9 cellular contexts compared by ENCODE assay signal in genomic region chr15:78564743-78565096, GRCh38. TPM values are rescaled to one million over a fixed set of nuclear protein-coding genes. Genes with fewer than 3 reads are reported as not detected.
DNase-seq lines count a peak whose midpoint lies in the region; ATAC-seq, FAIRE-seq and TF ChIP-seq lines count a peak whose summit lies in the region.
"Had no signal": no experiment of that assay in that cellular context is flagged by ENCODE, and none has a peak within 500 bp of the region (broad histone marks: within the 10 kb centered on the region; RNA-seq: fewer than 3 reads in every experiment).

No MANE protein-coding gene starts in this region.

- H3K4me1 ChIP-seq in Caco-2, result no peaks in the 10 kb centered on the region
- H3K4me1 ChIP-seq in pancreas, result peaks cover 0 to 4% (median 0%) of the 10 kb centered on the region in 3 donors
- H3K4me1 ChIP-seq in small intestine (ENCODE audit: control insufficient read depth in 2 of 2, insufficient read depth in 1 of 2, low read depth in 1 of 2, low read length in 1 of 2), result no peaks in the 10 kb centered on the region

- POLR2A ChIA-PET in Caco-2 (lab: Charles Lee), result interaction anchor here (0.6 to 1.5 kb wide), 4 partner anchors 56 to 265 kb away, joined by 6 to 13 read pairs (median 9); partner anchors contain the start of gene SKIC8
- POLR2A ChIA-PET in activated CD4-positive, alpha-beta memory T cell treated with anti-CD3 and anti-CD28 coated beads, Interleukin-2, amount 10 ng/mL, durations not matched to agents 7 days and 5 days (lab: Charles Lee), result interaction anchor here (0.6 to 3.8 kb wide), 5 partner anchors 16 to 379 kb away, joined by 3 to 47 read pairs (median 3); partner anchors contain the start of genes CTSH, HYKK, IREB2 and PSMA4
- POLR2A ChIA-PET in naive thymus-derived CD8-positive, alpha-beta T cell (lab: Charles Lee), result interaction anchor here (2.2 kb wide), 1 partner anchor 25 kb away, joined by 7 read pairs; the partner anchor contains the start of gene PSMA4

- intact Hi-C loops in Caco-2 (cut with micrococcal nuclease; ENCODE audit: unreplicated experiment) (loop anchor here (1.0 kb wide), 1 partner anchor 23 kb away; no protein-coding TSS in a partner anchor), pancreas (cut with DNase I) (no loop called here)

- peak; percentile 7 for ATAC-seq in HG02571 (IDR thresholded peaks at IDR 0.05; ENCODE audit: unreplicated experiment)
- ATAC-seq in naive thymus-derived CD8-positive, alpha-beta T cell, result peak; percentile 22 to 24
- no peak for ATAC-seq in pancreas

- 59 to 67% methylated on average over 11 of the region's 11 CpGs for WGBS in pancreas, 2 donors
- 48 to 59% (median 57%) methylated on average over 11 of the region's 11 CpGs for WGBS in small intestine, 3 donors

- peaks cover 13% of the 10 kb centered on the region for H3K4me1 Mint-ChIP-seq in Caco-2 (ENCODE audit: low read depth, unreplicated experiment)
- peaks cover 27% of the 10 kb centered on the region for H3K4me1 Mint-ChIP-seq in activated CD4-positive, alpha-beta memory T cell treated with anti-CD3 and anti-CD28 coated beads, Interleukin-2, amount 10 ng/mL, durations not matched to agents 7 days and 5 days
- H3K4me1 Mint-ChIP-seq in naive thymus-derived CD8-positive, alpha-beta T cell, result peaks cover 15 to 22% (median 20%) of the 10 kb centered on the region in 4 donors

- H3K27ac ChIP-seq in pancreas, result peak overlapping the region in 2 of 4 donors; percentile 64 to 72
- H3K27ac ChIP-seq in small intestine (ENCODE audit: low read depth in 1 of 2, low read length in 1 of 2), result no peak overlapping the region

- CTCF ChIA-PET in Caco-2 (lab: Charles Lee), result interaction anchor here (0.6 to 1.3 kb wide), 5 partner anchors 24 to 372 kb away, joined by 3 to 5 read pairs (median 3); no protein-coding TSS in a partner anchor
- CTCF ChIA-PET in activated CD4-positive, alpha-beta memory T cell treated with anti-CD3 and anti-CD28 coated beads, Interleukin-2, amount 10 ng/mL, durations not matched to agents 7 days and 5 days (lab: Charles Lee), result interaction anchor here (0.7 to 1.5 kb wide), 4 partner anchors 12 to 176 kb away, joined by 4 read pairs; no protein-coding TSS in a partner anchor

- TF ChIP-seq CTCF in Caco-2 (IDR thresholded peaks at IDR 0.05; ENCODE audit: insufficient read depth in 1 of 2, low read depth in 1 of 2, low read length in 1 of 2, severe bottlenecking in 1 of 2, unreplicated experiment in 1 of 2) (no peak), pancreas (IDR thresholded peaks at IDR 0.05) (no peak), GM20000 (IDR thresholded peaks at IDR 0.05; ENCODE audit: extremely low read depth, missing control alignments) (no peak)

- H3K27me3 ChIP-seq in Caco-2 (replicated peaks; ENCODE audit: control insufficient read depth, insufficient read depth, low read length) (no peaks in the 10 kb centered on the region), pancreas (no peaks in the 10 kb centered on the region), small intestine (ENCODE audit: control insufficient read depth in 2 of 2, insufficient read depth in 2 of 2, low read length in 2 of 2) (no peaks in the 10 kb centered on the region)

- peak overlapping the region; percentile 91 for H3K4me3 Mint-ChIP-seq in Caco-2 (ENCODE audit: unreplicated experiment)
- peak overlapping the region; percentile 81 for H3K4me3 Mint-ChIP-seq in activated CD4-positive, alpha-beta memory T cell treated with anti-CD3 and anti-CD28 coated beads, Interleukin-2, amount 10 ng/mL, durations not matched to agents 7 days and 5 days
- peak overlapping the region; percentile 81 to 97 (median 86) for H3K4me3 Mint-ChIP-seq in naive thymus-derived CD8-positive, alpha-beta T cell

- H3K36me3 ChIP-seq in Caco-2 (ENCODE audit: control insufficient read depth, insufficient read depth, low read length), result no peaks in the 10 kb centered on the region
- no peaks in the 10 kb centered on the region for H3K36me3 ChIP-seq in pancreas
- no peaks in the 10 kb centered on the region for H3K36me3 ChIP-seq in small intestine (ENCODE audit: control insufficient read depth in 2 of 2, insufficient read depth in 2 of 2, low read length in 2 of 2)

- no peaks in the 10 kb centered on the region for H3K36me3 Mint-ChIP-seq in Caco-2 (ENCODE audit: insufficient read depth, unreplicated experiment)
- no peaks in the 10 kb centered on the region for H3K36me3 Mint-ChIP-seq in activated CD4-positive, alpha-beta memory T cell treated with anti-CD3 and anti-CD28 coated beads, Interleukin-2, amount 10 ng/mL, durations not matched to agents 7 days and 5 days (ENCODE audit: low read depth)
- H3K36me3 Mint-ChIP-seq in naive thymus-derived CD8-positive, alpha-beta T cell, result peaks cover 0 to 3% (median 0%) of the 10 kb centered on the region in 3 donors

- no peak overlapping the region for H3K27ac Mint-ChIP-seq in Caco-2 (ENCODE audit: unreplicated experiment)
- H3K27ac Mint-ChIP-seq in activated CD4-positive, alpha-beta memory T cell treated with anti-CD3 and anti-CD28 coated beads, Interleukin-2, amount 10 ng/mL, durations not matched to agents 7 days and 5 days, result no peak overlapping the region
- peak overlapping the region in 8 of 10 donors; percentile 12 to 78 (median 58) for H3K27ac Mint-ChIP-seq in naive thymus-derived CD8-positive, alpha-beta T cell

- H3K9me3 Mint-ChIP-seq in Caco-2 (ENCODE audit: unreplicated experiment), result no peaks in the 10 kb centered on the region
- H3K9me3 Mint-ChIP-seq in activated CD4-positive, alpha-beta memory T cell treated with anti-CD3 and anti-CD28 coated beads, Interleukin-2, amount 10 ng/mL, durations not matched to agents 7 days and 5 days, result no peaks in the 10 kb centered on the region
- no peaks in the 10 kb centered on the region for H3K9me3 Mint-ChIP-seq in naive thymus-derived CD8-positive, alpha-beta T cell

- no TSS peak for BruUV-seq in Caco-2 (replicated peaks; lab: Mats Ljungman, UMichigan)

- peaks cover 2% of the 10 kb centered on the region for H3K27me3 Mint-ChIP-seq in Caco-2 (ENCODE audit: insufficient read depth, unreplicated experiment)
- H3K27me3 Mint-ChIP-seq in activated CD4-positive, alpha-beta memory T cell treated with anti-CD3 and anti-CD28 coated beads, Interleukin-2, amount 10 ng/mL, durations not matched to agents 7 days and 5 days, result peaks cover 19% of the 10 kb centered on the region
- H3K27me3 Mint-ChIP-seq in naive thymus-derived CD8-positive, alpha-beta T cell, result peaks cover 4 to 27% (median 16%) of the 10 kb centered on the region in 5 donors

- H3K9me3 ChIP-seq in Caco-2 (no peaks in the 10 kb centered on the region), pancreas (no peaks in the 10 kb centered on the region), small intestine (ENCODE audit: control insufficient read depth, low read depth) (no peaks in the 10 kb centered on the region)

- no peak for FAIRE-seq in pancreas (lab: Jason Lieb, UNC)
- FAIRE-seq in small intestine (lab: Jason Lieb, UNC), result no peak

- DNase-seq in Caco-2, result no peak
- DNase-seq in activated CD4-positive, alpha-beta memory T cell treated with anti-CD3 and anti-CD28 coated beads, Interleukin-2, amount 10 ng/mL, durations not matched to agents 7 days and 5 days, result no peak
- peak in 1 of 10 donors; percentile 6 for DNase-seq in naive thymus-derived CD8-positive, alpha-beta T cell
- no peak for DNase-seq in Kasumi-1 (lab: John Stamatoyannopoulos, UW)
- no peak for DNase-seq in pancreas
- DNase-seq in small intestine, result no peak
- no peak for DNase-seq in GM20000 (ENCODE audit: low spot score)

- H3K4me3 ChIP-seq in Caco-2 (ENCODE audit: low read depth, low read length) (peak overlapping the region; percentile 64), pancreas (peak overlapping the region in 1 of 4 donors; percentile 60), small intestine (ENCODE audit: low read depth in 1 of 2, low read length in 2 of 2) (no peak overlapping the region)

RNA-seq across cellular contexts. Expression of gene CHRNA5, which starts 0.6 kb away (rescaled TPM):
- total RNA-seq in Caco-2 (2022) (12.0 and 12.9 TPM in 2 replicates), pancreas (1 to 10 TPM; 1.2 to 2.6 (median 1.8) TPM)
- total RNA-seq in activated CD4-positive, alpha-beta memory T cell treated with anti-CD3 and anti-CD28 coated beads, Interleukin-2, amount 10 ng/mL, durations not matched to agents 7 days and 5 days, result 1 to 10 TPM; 2.1 to 3.1 TPM
- 1 to 10 TPM; 1.3 TPM for total RNA-seq in naive thymus-derived CD8-positive, alpha-beta T cell
- polyA plus RNA-seq in naive thymus-derived CD8-positive, alpha-beta T cell, result under 1 TPM in 2 of 3 donors, not detected in 1; 0.34 to 0.47 TPM
- polyA plus RNA-seq in pancreas (1 to 10 TPM in 1 of 2 donors, under 1 TPM in 1; 0.80 to 2.9 TPM), small intestine (1 to 10 TPM in 1 of 3 donors, under 1 TPM in 2; 0.67 to 9.8 (median 0.81) TPM)

RNA-seq across cellular contexts. Expression of gene PSMA4, which starts 24.5 kb away (rescaled TPM):
- total RNA-seq in Caco-2 (2022), result 276 and 285 TPM in 2 replicates
- 100 to 1,000 TPM; 226 to 235 TPM for total RNA-seq in activated CD4-positive, alpha-beta memory T cell treated with anti-CD3 and anti-CD28 coated beads, Interleukin-2, amount 10 ng/mL, durations not matched to agents 7 days and 5 days
- total RNA-seq in naive thymus-derived CD8-positive, alpha-beta T cell, result 10 to 100 TPM; 87.0 to 92.5 TPM
- polyA plus RNA-seq in naive thymus-derived CD8-positive, alpha-beta T cell, result 100 to 1,000 TPM; 170 to 218 (median 190) TPM
- total RNA-seq in pancreas, result 10 to 100 TPM; 24.6 to 63.1 (median 43.5) TPM
- polyA plus RNA-seq in pancreas, result 10 to 100 TPM; 67.0 to 84.1 TPM
- 100 to 1,000 TPM; 268 to 348 (median 333) TPM for polyA plus RNA-seq in small intestine

RNA-seq across cellular contexts. Expression of gene CHRNA3, which starts 56.1 kb away (rescaled TPM):
- total RNA-seq in Caco-2 (2022), result not detected in 2 replicates
- not detected for total RNA-seq in activated CD4-positive, alpha-beta memory T cell treated with anti-CD3 and anti-CD28 coated beads, Interleukin-2, amount 10 ng/mL, durations not matched to agents 7 days and 5 days
- not detected for total RNA-seq in naive thymus-derived CD8-positive, alpha-beta T cell
- not detected for polyA plus RNA-seq in naive thymus-derived CD8-positive, alpha-beta T cell
- under 1 TPM in 5 of 6 donors, not detected in 1; 0.05 to 0.25 (median 0.17) TPM for total RNA-seq in pancreas
- polyA plus RNA-seq in pancreas, result 1 to 10 TPM in 1 of 2 donors, not detected in 1; 1.0 TPM
- 1 to 10 TPM in 1 of 3 donors, not detected in 2; 7.3 TPM for polyA plus RNA-seq in small intestine
- total RNA-seq: lung microvascular endothelial cell had no signal

RNA-seq across cellular contexts. Expression of gene HYKK, which starts 57.3 kb away (rescaled TPM):
- total RNA-seq in Caco-2 (2022), result 6.5 and 6.8 TPM in 2 replicates
- 1 to 10 TPM; 2.4 to 2.7 TPM for total RNA-seq in activated CD4-positive, alpha-beta memory T cell treated with anti-CD3 and anti-CD28 coated beads, Interleukin-2, amount 10 ng/mL, durations not matched to agents 7 days and 5 days
- total RNA-seq in naive thymus-derived CD8-positive, alpha-beta T cell, result 1 to 10 TPM; 3.6 to 3.8 TPM
- polyA plus RNA-seq in naive thymus-derived CD8-positive, alpha-beta T cell, result 1 to 10 TPM; 3.0 to 5.9 (median 4.1) TPM
- total RNA-seq in pancreas, result 1 to 10 TPM; 2.3 to 5.1 (median 2.8) TPM
- 1 to 10 TPM; 3.2 TPM for polyA plus RNA-seq in pancreas
- polyA plus RNA-seq in small intestine, result 10 to 100 TPM in 1 of 3 donors, 1 to 10 TPM in 2; 6.8 to 12.4 (median 9.2) TPM

Comparison
In these comparisons a context has a peak if more than half of its experiments do, and no peak if none do; other contexts are left out.
1. H3K27ac Mint-ChIP-seq: peak in naive thymus-derived CD8-positive, alpha-beta T cell (8 of 10); none in Caco-2 (single experiment) and activated CD4-positive, alpha-beta memory T cell treated with anti-CD3 and anti-CD28 coated beads, Interleukin-2, amount 10 ng/mL, durations not matched to agents 7 days and 5 days (single experiment).
2. ATAC-seq: peak in HG02571 (single experiment) and naive thymus-derived CD8-positive, alpha-beta T cell (2 of 2); none in pancreas (0 of 4).
3. Peak in every context shown above with its lines, with median percentiles within 50 percentile points of each other: H3K4me3 Mint-ChIP-seq.